1 cellular context compared by ENCODE assay signal in genomic region chr16:30767767-30768465, GRCh38.
TF ChIP-seq lines count a peak whose summit lies in the region.

No MANE protein-coding gene starts in this region.

TF ChIP-seq in IMR-90, 13 proteins besides CTCF, POLR2A, EP300 and RAD21:
- TF ChIP-seq FOS (IDR thresholded peaks at IDR 0.05; ENCODE audit: low read depth, low read length) = no peak
- TF ChIP-seq CHD1 (IDR thresholded peaks at IDR 0.05; ENCODE audit: low read depth, low read length) = no peak
- TF ChIP-seq RCOR1 (IDR thresholded peaks at IDR 0.05; ENCODE audit: insufficient replicate concordance, low read length) = no peak
- no peak for TF ChIP-seq RFX5 (IDR thresholded peaks at IDR 0.05; ENCODE audit: low read depth, low read length)
- TF ChIP-seq MAFK (IDR thresholded peaks at IDR 0.05; ENCODE audit: low read depth, low read length) = no peak
- TF ChIP-seq CEBPB (IDR thresholded peaks at IDR 0.05; ENCODE audit: low read depth, low read length) = no peak
- TF ChIP-seq BHLHE40 (IDR thresholded peaks at IDR 0.05; ENCODE audit: low read depth, low read length) = no peak
- TF ChIP-seq USF2 (IDR thresholded peaks at IDR 0.05; ENCODE audit: low read depth, low read length) = no peak
- TF ChIP-seq NFE2L2 (IDR thresholded peaks at IDR 0.05; ENCODE audit: low read depth, low read length) = no peak
